In genomic region chr16:30526823-30527634, GRCh38 we compare ENCODE assay signal across 8 cellular contexts. TPM values are rescaled to one million over a fixed set of nuclear protein-coding genes. Genes with fewer than 3 reads are reported as not detected.
DNase-seq lines count a peak whose midpoint lies in the region; ATAC-seq and TF ChIP-seq lines count a peak whose summit lies in the region.

No MANE protein-coding gene starts in this region.

- POLR2A ChIA-PET in CD4-positive, alpha-beta T cell (lab: Charles Lee): interaction anchor here (0.7 to 4.4 kb wide), 12 partner anchors 9 to 131 kb away, joined by 3 to 23 read pairs (median 4); partner anchors contain the start of genes DCTPP1, FBRS, ZNF688 and ZNF689

- DNase-seq in CD4-positive, alpha-beta T cell: peak; percentile 57 to 88 (median 82)
- peak; percentile 88 for DNase-seq in NCI-H748 treated with DMSO at 0.1 percent for 48 hours (lab: John Stamatoyannopoulos, UW)
- peak; percentile 81 to 82 for DNase-seq in activated CD4-positive, alpha-beta T cell treated with anti-CD3 and anti-CD28 coated beads, Interleukin-2, amount 50 U/mL, for 4 hours
- peak; percentile 98 for DNase-seq in dermis blood vessel endothelial cell
- peak; percentile 91 for DNase-seq in stimulated activated CD4-positive, alpha-beta T cell treated with anti-CD3 and anti-CD28 coated beads, Interleukin-4, amount 100 ng/mL, for 1 hour

- peak overlapping the region; percentile 50 to 61 for H3K9ac ChIP-seq in liver (ENCODE audit: low read depth in 1 of 2, low read length in 2 of 2)

- under 1% methylated on average over 79 of the region's 79 CpGs for WGBS in liver

- H3K9me3 ChIP-seq in CD4-positive, alpha-beta T cell (ENCODE audit: control insufficient read depth, low read length): no peaks in the 10 kb centered on the region
- H3K9me3 ChIP-seq in liver (ENCODE audit: control insufficient read depth in 4 of 4, low read length in 3 of 4): no peaks in the 10 kb centered on the region

- H3K27me3 ChIP-seq in CD4-positive, alpha-beta T cell (ENCODE audit: control insufficient read depth, insufficient read depth, low read length): no peaks in the 10 kb centered on the region
- no peaks in the 10 kb centered on the region for H3K27me3 ChIP-seq in liver (ENCODE audit: control insufficient read depth in 4 of 4, insufficient read depth in 4 of 4, low read length in 3 of 4)

- H3K27ac Mint-ChIP-seq in CD4-positive, alpha-beta T cell: peak overlapping the region; percentile 81

- H3K27me3 Mint-ChIP-seq in CD4-positive, alpha-beta T cell: no peaks in the 10 kb centered on the region

- H3K27ac ChIP-seq in CD4-positive, alpha-beta T cell (ENCODE audit: low read depth, low read length): peak overlapping the region; percentile 81
- H3K27ac ChIP-seq in liver (ENCODE audit: low read depth in 1 of 2, low read length in 2 of 2): peak overlapping the region; percentile 95 to 99

- TF ChIP-seq RAD21 in liver (IDR thresholded peaks at IDR 0.05): peak; percentile 37 to 41

- H3K4me3 Mint-ChIP-seq in CD4-positive, alpha-beta T cell: peak overlapping the region; percentile 88

- ATAC-seq in CD4-positive, alpha-beta T cell (ENCODE audit: poor library complexity): peak; percentile 71
- ATAC-seq in GM19395 (IDR thresholded peaks at IDR 0.05; ENCODE audit: unreplicated experiment) (peak; percentile 75), HG03558 (IDR thresholded peaks at IDR 0.05; ENCODE audit: extremely low read depth, unreplicated experiment) (peak; percentile 39)

- H3K36me3 ChIP-seq in liver (ENCODE audit: control insufficient read depth in 4 of 4, insufficient read depth in 3 of 4, low read depth in 1 of 4, low read length in 3 of 4): peaks cover 0 to 3% (median 0%) of the 10 kb centered on the region in 4 donors

- peak; percentile 18 for TF ChIP-seq CTCF in CD4-positive, alpha-beta T cell (IDR thresholded peaks at IDR 0.05)
- peak; percentile 8 for TF ChIP-seq CTCF in liver (IDR thresholded peaks at IDR 0.05; ENCODE audit: low read depth, low read length, missing input control)

- H3K4me1 Mint-ChIP-seq in CD4-positive, alpha-beta T cell (ENCODE audit: low read depth): peaks cover 26% of the 10 kb centered on the region

- peaks cover 14% of the 10 kb centered on the region for H3K36me3 Mint-ChIP-seq in CD4-positive, alpha-beta T cell (ENCODE audit: low read depth)

- intact Hi-C loops in CD4-positive, alpha-beta T cell (cut with DNase I, micrococcal nuclease): loop anchor here in 1 of 2 experiments (2.0 to 5.0 kb wide), 3 partner anchors 32 to 78 kb away; partner anchors contain the start of gene ZNF764

- peaks cover 5 to 53% (median 38%) of the 10 kb centered on the region in 4 donors for H3K4me1 ChIP-seq in liver (ENCODE audit: control insufficient read depth in 4 of 4, insufficient read depth in 4 of 4, low read length in 3 of 4)

- CTCF ChIA-PET in CD4-positive, alpha-beta T cell (lab: Charles Lee): interaction anchor here (0.8 to 4.9 kb wide), 4 partner anchors 31 to 77 kb away, joined by 4 to 22 read pairs (median 4); partner anchors contain the start of genes ZNF688, ZNF764 and ZNF785

- H3K4me3 ChIP-seq in liver (ENCODE audit: low read depth in 1 of 3, low read length in 3 of 3): peak overlapping the region; percentile 75 to 82 (median 81)

- H3K9me3 Mint-ChIP-seq in CD4-positive, alpha-beta T cell: no peaks in the 10 kb centered on the region

TF ChIP-seq in liver, 16 proteins besides CTCF, POLR2A, EP300 and RAD21:
- TF ChIP-seq, protein P1, sequence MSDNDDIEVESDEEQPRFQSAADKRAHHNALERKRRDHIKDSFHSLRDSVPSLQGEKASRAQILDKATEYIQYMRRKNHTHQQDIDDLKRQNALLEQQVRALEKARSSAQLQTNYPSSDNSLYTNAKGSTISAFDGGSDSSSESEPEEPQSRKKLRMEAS (IDR thresholded peaks at IDR 0.05): peak; percentile 59
- peak; percentile 72 to 86 for TF ChIP-seq GABPA (IDR thresholded peaks at IDR 0.05 in 1 of 2, conservative IDR thresholded peaks at IDR 0.05 in 1 of 2)
- no peak for TF ChIP-seq TAF1 (conservative IDR thresholded peaks at IDR 0.05)
- no peak for TF ChIP-seq ATF3 (IDR thresholded peaks at IDR 0.05)
- no peak for TF ChIP-seq ZBTB33 (IDR thresholded peaks at IDR 0.05)
- TF ChIP-seq EGR1 (IDR thresholded peaks at IDR 0.05; ENCODE audit: low read depth in 2 of 2): peak; percentile 58 to 65
- TF ChIP-seq YY1 (IDR thresholded peaks at IDR 0.05): peak; percentile 90
- peak; percentile 69 for TF ChIP-seq SP1 (IDR thresholded peaks at IDR 0.05)
- peak; percentile 17 to 32 for TF ChIP-seq HNF4A (conservative IDR thresholded peaks at IDR 0.05)
- no peak for TF ChIP-seq FOXA2 (IDR thresholded peaks at IDR 0.05)

RNA-seq across cellular contexts. Expression of gene ZNF768, which starts 0.7 kb away (rescaled TPM):
- 1 to 10 TPM; 3.9 to 4.1 TPM for total RNA-seq in CD4-positive, alpha-beta T cell
- total RNA-seq in dermis blood vessel endothelial cell (18.6 and 21.3 TPM in 2 replicates), liver (10 to 100 TPM in 1 of 2 donors, 1 to 10 TPM in 1; 8.9 to 12.8 TPM)
- 10 to 100 TPM in 1 of 2 donors, 1 to 10 TPM in 1; 2.2 to 16.9 TPM for polyA plus RNA-seq in liver

RNA-seq across cellular contexts. Expression of gene ZNF747, which starts 7.6 kb away (rescaled TPM):
- total RNA-seq in CD4-positive, alpha-beta T cell: 1 to 10 TPM; 6.3 to 6.7 TPM
- total RNA-seq in dermis blood vessel endothelial cell (8.7 and 9.3 TPM in 2 replicates), liver (10 to 100 TPM in 1 of 2 donors, 1 to 10 TPM in 1; 6.9 to 10.5 TPM)
- 1 to 10 TPM; 3.8 to 6.2 TPM for polyA plus RNA-seq in liver

RNA-seq across cellular contexts. Expression of gene ZNF764, which starts 31.1 kb away (rescaled TPM):
- total RNA-seq in CD4-positive, alpha-beta T cell: 10 to 100 TPM; 20.4 to 22.9 TPM
- total RNA-seq in dermis blood vessel endothelial cell (4.4 and 4.8 TPM in 2 replicates), liver (1 to 10 TPM; 5.0 to 6.8 TPM)
- polyA plus RNA-seq in liver: 1 to 10 TPM; 1.6 to 3.4 TPM

RNA-seq across cellular contexts. Expression of gene ZNF688, which starts 44.5 kb away (rescaled TPM):
- total RNA-seq in CD4-positive, alpha-beta T cell: 1 to 10 TPM; 8.8 to 9.6 TPM
- 10.6 and 10.9 TPM in 2 replicates for total RNA-seq in dermis blood vessel endothelial cell
- 1 to 10 TPM; 3.4 to 3.7 TPM for total RNA-seq in liver
- 1 to 10 TPM; 5.8 to 8.9 TPM for polyA plus RNA-seq in liver

RNA-seq across cellular contexts. Expression of gene ITGAL, which starts 54.5 kb away (rescaled TPM):
- total RNA-seq in CD4-positive, alpha-beta T cell: 100 to 1,000 TPM; 186 to 187 TPM
- total RNA-seq in dermis blood vessel endothelial cell (not detected in 2 replicates), liver (10 to 100 TPM in 1 of 2 donors, 1 to 10 TPM in 1; 9.4 to 11.8 TPM)
- 1 to 10 TPM; 4.3 to 4.4 TPM for polyA plus RNA-seq in liver

Comparison
In these comparisons a context has a peak if more than half of its experiments do, and no peak if none do; other contexts are left out.
1. Peak in every context shown above with its lines: DNase-seq, ATAC-seq, H3K4me3 ChIP-seq and H3K27ac ChIP-seq.